ENCODE assay signal across 8 cellular contexts in the genomic region with DNA sequence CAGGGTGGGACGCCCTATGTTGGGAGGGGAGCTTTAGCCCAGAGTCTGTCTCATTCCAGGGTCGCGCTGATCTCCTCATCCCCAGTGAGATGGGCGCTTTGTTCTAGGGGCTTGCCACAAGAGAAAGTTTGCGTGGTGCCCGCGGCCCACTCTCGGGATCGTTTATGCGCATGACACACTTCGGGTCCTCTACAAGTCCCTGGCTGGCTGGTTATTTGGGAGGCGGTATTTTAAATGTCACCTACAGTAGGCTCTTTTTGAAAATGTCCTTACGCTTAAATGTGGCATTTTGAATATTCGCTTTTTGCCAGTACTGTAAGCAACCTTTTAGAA. TPM values are rescaled to one million over a fixed set of nuclear protein-coding genes. Genes with fewer than 3 reads are reported as not detected.
DNase-seq lines count a peak whose midpoint lies in the region; ATAC-seq and TF ChIP-seq lines count a peak whose summit lies in the region.

No MANE protein-coding gene starts in this region.

- CTCF ChIA-PET in WTC11 (lab: Charles Lee), result interaction anchor here (1.0 to 1.4 kb wide), 2 partner anchors 15 to 25 kb away, joined by 3 read pairs; no protein-coding TSS in a partner anchor

- intact Hi-C loops in sciatic nerve (cut with DNase I), result no loop called here

- H3K4me3 Mint-ChIP-seq in immature natural killer cell, result no peak overlapping the region
- no peak overlapping the region for H3K4me3 Mint-ChIP-seq in WTC11

- no peaks in the 10 kb centered on the region for H3K9me3 ChIP-seq in HUES6 (ENCODE audit: control insufficient read depth, insufficient read depth, low read depth, low read length)

- DNase-seq in activated gamma-delta T cell treated with anti-CD3 and anti-CD28 coated beads, Interleukin-2, amount 50 U/mL, for 16 hours (ENCODE audit: low read depth), result peak; percentile 21
- DNase-seq in activated gamma-delta T cell treated with Interleukin-2 at 50 U/mL for 16 hours (no peak), foreskin fibroblast (peak; percentile 12 to 41), sciatic nerve (ENCODE audit: low spot score) (peak; percentile 64), immature natural killer cell (no peak), WTC11 (ENCODE audit: low spot score) (no peak)
- peak; percentile 5 for DNase-seq in activated CD8-positive, alpha-beta memory T cell treated with anti-CD3 and anti-CD28 coated beads, Interleukin-2, amount 50 U/mL, for 1 hour (ENCODE audit: extremely low read depth)

- H3K27ac ChIP-seq in HUES6 (ENCODE audit: low read depth, low read length), result peak overlapping the region; percentile 88

- peak overlapping the region; percentile 95 for H3K9ac ChIP-seq in HUES6 (ENCODE audit: low read length)

- H3K27ac Mint-ChIP-seq in immature natural killer cell (no peak overlapping the region), WTC11 (no peak overlapping the region)

- peaks cover 15% of the 10 kb centered on the region for H3K36me3 ChIP-seq in HUES6 (ENCODE audit: control insufficient read depth, insufficient read depth, low read length)

- peaks cover 0 to 1% (median 0%) of the 10 kb centered on the region in 3 donors for H3K27me3 Mint-ChIP-seq in immature natural killer cell (ENCODE audit: low read depth in 3 of 3)
- H3K27me3 Mint-ChIP-seq in WTC11 (ENCODE audit: low read depth), result no peaks in the 10 kb centered on the region

- H3K9me3 Mint-ChIP-seq in immature natural killer cell (no peaks in the 10 kb centered on the region), WTC11 (no peaks in the 10 kb centered on the region)

- H3K4me3 ChIP-seq in HUES6 (ENCODE audit: low read depth, low read length), result peak overlapping the region; percentile 78
- H3K4me3 ChIP-seq in foreskin fibroblast (ENCODE audit: low read depth in 1 of 2, low read length in 2 of 2), result peak overlapping the region; percentile 87 to 97

- H3K36me3 Mint-ChIP-seq in immature natural killer cell (peaks cover 0 to 8% (median 7%) of the 10 kb centered on the region in 3 donors), WTC11 (peaks cover 7% of the 10 kb centered on the region; the same call in 1 of the 2 replicates)

- H3K27me3 ChIP-seq in HUES6 (ENCODE audit: control insufficient read depth, insufficient read depth, low read length), result no peaks in the 10 kb centered on the region

- H3K4me1 ChIP-seq in HUES6 (ENCODE audit: control insufficient read depth, insufficient read depth, low read length), result peaks cover 8% of the 10 kb centered on the region

- POLR2A ChIA-PET in WTC11 (lab: Charles Lee), result interaction anchor here (0.6 to 1.4 kb wide), 6 partner anchors 10 to 179 kb away, joined by 3 to 11 read pairs (median 6); a partner anchor contains a TSS

- H3K4me1 Mint-ChIP-seq in immature natural killer cell (peaks cover 30 to 44% of the 10 kb centered on the region in 2 donors), WTC11 (peaks cover 14% of the 10 kb centered on the region)

- TF ChIP-seq CTCF in foreskin fibroblast (IDR thresholded peaks at IDR 0.05; ENCODE audit: low read depth, low read length), result no peak
- no peak for TF ChIP-seq CTCF in WTC11 (IDR thresholded peaks at IDR 0.05)

- ATAC-seq in sciatic nerve (no peak), WTC11 (no peak)

TF ChIP-seq in WTC11, 78 proteins besides CTCF, POLR2A, EP300 and RAD21:
- TF ChIP-seq, protein P1, sequence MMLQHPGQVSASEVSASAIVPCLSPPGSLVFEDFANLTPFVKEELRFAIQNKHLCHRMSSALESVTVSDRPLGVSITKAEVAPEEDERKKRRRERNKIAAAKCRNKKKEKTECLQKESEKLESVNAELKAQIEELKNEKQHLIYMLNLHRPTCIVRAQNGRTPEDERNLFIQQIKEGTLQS (CRISPR knock-in tag; conservative IDR thresholded peaks at IDR 0.05), result no peak
- TF ChIP-seq CBFB (CRISPR knock-in tag; IDR thresholded peaks at IDR 0.05; ENCODE audit: low read depth) (no peak), MXD4 (CRISPR knock-in tag; IDR thresholded peaks at IDR 0.05; ENCODE audit: borderline replicate concordance) (no peak), FOXP1 (CRISPR knock-in tag; IDR thresholded peaks at IDR 0.05; ENCODE audit: borderline replicate concordance) (no peak), TCF7 (CRISPR knock-in tag; IDR thresholded peaks at IDR 0.05; ENCODE audit: low read depth) (no peak)
- TF ChIP-seq, protein P2, sequence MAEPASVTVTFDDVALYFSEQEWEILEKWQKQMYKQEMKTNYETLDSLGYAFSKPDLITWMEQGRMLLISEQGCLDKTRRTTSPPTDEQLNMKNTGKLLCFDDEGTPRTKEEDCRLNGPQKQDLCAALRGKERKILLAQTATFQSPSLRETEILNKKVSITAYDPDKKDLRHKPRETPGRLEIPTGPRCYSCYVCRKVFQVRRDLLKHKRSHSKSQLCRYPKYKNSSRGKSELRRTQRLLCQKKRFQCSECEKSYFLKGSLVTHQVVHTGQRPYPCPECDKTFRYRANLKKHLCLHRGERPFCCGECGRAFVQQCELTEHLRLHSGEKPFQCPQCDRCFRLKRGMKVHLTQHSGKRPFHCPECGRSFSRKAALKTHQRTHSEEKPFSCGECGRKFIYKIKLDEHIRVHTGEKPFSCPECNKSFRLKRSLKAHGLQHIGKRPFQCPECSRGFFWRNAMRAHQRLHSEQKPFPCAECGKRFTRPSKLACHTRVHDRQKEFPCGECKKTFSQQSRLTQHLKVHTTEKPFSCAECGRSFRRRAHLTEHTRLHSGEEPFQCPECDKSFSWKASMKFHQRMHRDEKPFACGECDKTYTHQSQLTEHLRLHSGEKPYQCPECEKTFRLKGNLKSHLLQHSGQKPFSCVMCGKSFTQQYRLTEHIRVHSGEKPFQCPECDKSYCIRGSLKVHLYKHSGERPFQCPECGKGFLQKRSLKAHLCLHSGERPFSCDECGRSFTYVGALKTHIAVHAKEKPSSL (CRISPR knock-in tag; conservative IDR thresholded peaks at IDR 0.05), result no peak
TF ChIP-seq in WTC11: peak in this region for 0.

RNA-seq across cellular contexts. Expression of a gene that starts 0.5 kb away (rescaled TPM):
- total RNA-seq in sciatic nerve, result 26.6 TPM
- polyA plus RNA-seq in immature natural killer cell, result 10 to 100 TPM; 15.9 to 37.7 (median 28.9) TPM
- total RNA-seq in WTC11 (2021), result 36.1 to 39.7 TPM (median 37.1 TPM) in 3 replicates

RNA-seq across cellular contexts. Expression of a gene that starts 0.7 kb away (rescaled TPM):
- 32.7 TPM for total RNA-seq in sciatic nerve
- 100 to 1,000 TPM in 1 of 3 donors, 10 to 100 TPM in 2; 73.7 to 101 (median 82.3) TPM for polyA plus RNA-seq in immature natural killer cell
- 34.1 to 40.3 TPM (median 35.3 TPM) in 3 replicates for total RNA-seq in WTC11 (2021)

RNA-seq across cellular contexts. Expression of a gene that starts 24.0 kb away (rescaled TPM):
- 1.3 TPM for total RNA-seq in sciatic nerve
- polyA plus RNA-seq in immature natural killer cell, result under 1 TPM in 1 of 3 donors, not detected in 2; 0.15 TPM
- total RNA-seq in WTC11 (2021), result 0.46 to 1.2 TPM (median 0.76 TPM) in 3 replicates

Comparison
In these comparisons a context has a peak if more than half of its experiments do, and no peak if none do; other contexts are left out.
1. DNase-seq: peak in activated gamma-delta T cell treated with anti-CD3 and anti-CD28 coated beads, Interleukin-2, amount 50 U/mL, for 16 hours (single experiment), activated CD8-positive, alpha-beta memory T cell treated with anti-CD3 and anti-CD28 coated beads, Interleukin-2, amount 50 U/mL, for 1 hour (single experiment), foreskin fibroblast (2 of 2) and sciatic nerve (single experiment); none in activated gamma-delta T cell treated with Interleukin-2 at 50 U/mL for 16 hours (single experiment), immature natural killer cell (0 of 3) and WTC11 (single experiment).